ENCODE assay signal across 16 cellular contexts in genomic region chr15:93070901-93071300, GRCh38. TPM values are rescaled to one million over a fixed set of nuclear protein-coding genes. Genes with fewer than 3 reads are reported as not detected.
DNase-seq lines count a peak whose midpoint lies in the region; ATAC-seq, FAIRE-seq and TF ChIP-seq lines count a peak whose summit lies in the region.
"Had no signal": no experiment of that assay in that cellular context is flagged by ENCODE, and none has a peak within 500 bp of the region (broad histone marks: within the 10 kb centered on the region; RNA-seq: fewer than 3 reads in every experiment).

No MANE protein-coding gene starts in this region.

- no peak overlapping the region for H3K4me3 ChIP-seq in Caco-2 (ENCODE audit: low read depth, low read length)
- no peak overlapping the region for H3K4me3 ChIP-seq in astrocyte (ENCODE audit: insufficient read depth, low read depth, low read length)
- peak overlapping the region; percentile 94 for H3K4me3 ChIP-seq in iPS-18c (ENCODE audit: insufficient read depth, low read depth, low read length)
- H3K4me3 ChIP-seq in rectal smooth muscle tissue (ENCODE audit: low read length), result peak overlapping the region; percentile 79
- H3K4me3 ChIP-seq in naive thymus-derived CD4-positive, alpha-beta T cell (ENCODE audit: low read length), result no peak overlapping the region

- no peak overlapping the region for H2AFZ ChIP-seq in astrocyte (ENCODE audit: low read depth, low read length)

- TF ChIP-seq CTCF in Caco-2 (IDR thresholded peaks at IDR 0.05; ENCODE audit: insufficient read depth in 1 of 2, low read depth in 1 of 2, low read length in 1 of 2, severe bottlenecking in 1 of 2, unreplicated experiment in 1 of 2) (no peak), astrocyte (IDR thresholded peaks at IDR 0.05; ENCODE audit: insufficient read depth, low read depth, low read length) (no peak)

- H3K36me3 ChIP-seq in Caco-2 (ENCODE audit: control insufficient read depth, insufficient read depth, low read length) (no peaks in the 10 kb centered on the region), astrocyte (ENCODE audit: insufficient read depth, low read length) (no peaks in the 10 kb centered on the region), rectal smooth muscle tissue (ENCODE audit: control insufficient read depth, insufficient read depth, low read length) (no peaks in the 10 kb centered on the region)
- no peaks in the 10 kb centered on the region for H3K36me3 ChIP-seq in naive thymus-derived CD4-positive, alpha-beta T cell (ENCODE audit: control insufficient read depth in 2 of 3, insufficient read depth in 3 of 3, low read length in 3 of 3)

- no TSS peak for BruUV-seq in Caco-2 (replicated peaks; lab: Mats Ljungman, UMichigan)

- H3K9ac ChIP-seq in astrocyte (ENCODE audit: low read length) (no peak overlapping the region), rectal smooth muscle tissue (ENCODE audit: low read length) (peak overlapping the region; percentile 17)

- no peak for FAIRE-seq in astrocyte (lab: Jason Lieb, UNC)
- FAIRE-seq: kidney had no signal

- POLR2A ChIA-PET in Caco-2 (lab: Charles Lee), result no interaction called here
- POLR2A ChIA-PET in naive thymus-derived CD4-positive, alpha-beta T cell (lab: Charles Lee), result no interaction called here

- H3K27ac Mint-ChIP-seq in Caco-2 (ENCODE audit: unreplicated experiment) (no peak overlapping the region), astrocyte (ENCODE audit: unreplicated experiment) (no peak overlapping the region)
- H3K27ac Mint-ChIP-seq in naive thymus-derived CD4-positive, alpha-beta T cell, result no peak overlapping the region
- H3K27ac Mint-ChIP-seq: activated CD8-positive, alpha-beta memory T cell treated with anti-CD3 and anti-CD28 coated beads, Interleukin-2, amount 10 ng/mL, durations not matched to agents 7 days and 5 days; activated naive CD4-positive, alpha-beta T cell treated with anti-CD3 and anti-CD28 coated beads, Interleukin-2, amount 10 ng/mL, durations not matched to agents 7 days and 5 days had no signal

- H3K9me3 ChIP-seq in Caco-2 (no peaks in the 10 kb centered on the region), astrocyte (ENCODE audit: insufficient read depth, low read depth, low read length) (no peaks in the 10 kb centered on the region), iPS-18c (ENCODE audit: control insufficient read depth, insufficient read depth, low read length) (peaks cover 3% of the 10 kb centered on the region)
- H3K9me3 ChIP-seq in naive thymus-derived CD4-positive, alpha-beta T cell (ENCODE audit: control insufficient read depth in 2 of 3, low read length in 3 of 3), result no peaks in the 10 kb centered on the region

- DNase-seq in Caco-2, result no peak
- DNase-seq in astrocyte (ENCODE audit: low read depth), result no peak
- no peak for DNase-seq in naive thymus-derived CD4-positive, alpha-beta T cell
- DNase-seq in NCI-H69 (lab: John Stamatoyannopoulos, UW), result no peak
- DNase-seq in mucosa of gallbladder (ENCODE audit: low spot score), result no peak
- DNase-seq: activated CD8-positive, alpha-beta memory T cell treated with anti-CD3 and anti-CD28 coated beads, Interleukin-2, amount 10 ng/mL, durations not matched to agents 7 days and 5 days; activated naive CD4-positive, alpha-beta T cell treated with anti-CD3 and anti-CD28 coated beads, Interleukin-2, amount 10 ng/mL, durations not matched to agents 7 days and 5 days; AML-193; kidney; NCI-H2081 treated with DMSO at 0.1 percent for 48 hours; stimulated activated CD8-positive, alpha-beta memory T cell treated with anti-CD3 and anti-CD28 coated beads, Interleukin-4, amount 100 ng/mL, for 48 hours had no signal

- H3K27me3 ChIP-seq in Caco-2 (replicated peaks; ENCODE audit: control insufficient read depth, insufficient read depth, low read length) (no peaks in the 10 kb centered on the region), astrocyte (ENCODE audit: insufficient read depth, low read length) (peaks cover 75% of the 10 kb centered on the region), rectal smooth muscle tissue (ENCODE audit: control insufficient read depth, insufficient read depth, low read length) (peaks cover 4% of the 10 kb centered on the region)
- H3K27me3 ChIP-seq in naive thymus-derived CD4-positive, alpha-beta T cell (ENCODE audit: control insufficient read depth in 2 of 2, insufficient read depth in 2 of 2, low read length in 2 of 2), result peaks cover 0 to 6% of the 10 kb centered on the region in 2 donors

- no peaks in the 10 kb centered on the region for H4K20me1 ChIP-seq in astrocyte (ENCODE audit: insufficient read depth, low read length)

- H3K4me3 Mint-ChIP-seq in Caco-2 (ENCODE audit: unreplicated experiment) (peak overlapping the region; percentile 95), astrocyte (ENCODE audit: unreplicated experiment) (peak overlapping the region; percentile 98)
- no peak overlapping the region for H3K4me3 Mint-ChIP-seq in naive thymus-derived CD4-positive, alpha-beta T cell
- H3K4me3 Mint-ChIP-seq: activated CD8-positive, alpha-beta memory T cell treated with anti-CD3 and anti-CD28 coated beads, Interleukin-2, amount 10 ng/mL, durations not matched to agents 7 days and 5 days; activated naive CD4-positive, alpha-beta T cell treated with anti-CD3 and anti-CD28 coated beads, Interleukin-2, amount 10 ng/mL, durations not matched to agents 7 days and 5 days had no signal

- CTCF ChIA-PET in Caco-2 (lab: Charles Lee), result interaction anchor here (1.6 kb wide), 1 partner anchor 17 kb away, joined by 6 read pairs; no protein-coding TSS in a partner anchor
- CTCF ChIA-PET in naive thymus-derived CD4-positive, alpha-beta T cell (lab: Charles Lee), result no interaction called here

- no peak overlapping the region for H3K4me2 ChIP-seq in astrocyte (ENCODE audit: low read length)

- peaks cover 19% of the 10 kb centered on the region for H3K4me1 Mint-ChIP-seq in Caco-2 (ENCODE audit: low read depth, unreplicated experiment)
- H3K4me1 Mint-ChIP-seq in astrocyte (ENCODE audit: low read depth, unreplicated experiment), result peaks cover 9% of the 10 kb centered on the region
- peaks cover 7 to 20% (median 15%) of the 10 kb centered on the region in 7 donors for H3K4me1 Mint-ChIP-seq in naive thymus-derived CD4-positive, alpha-beta T cell

- intact Hi-C loops in Caco-2 (cut with micrococcal nuclease; ENCODE audit: unreplicated experiment), result no loop called here
- intact Hi-C loops in naive thymus-derived CD4-positive, alpha-beta T cell (cut with micrococcal nuclease), result no loop called here

- H3K79me2 ChIP-seq in astrocyte (ENCODE audit: insufficient read depth, low read length), result no peaks in the 10 kb centered on the region

- no peak for ATAC-seq in naive thymus-derived CD4-positive, alpha-beta T cell
- ATAC-seq in HG03342 (IDR thresholded peaks at IDR 0.05; ENCODE audit: unreplicated experiment), result no peak
- ATAC-seq: activated CD8-positive, alpha-beta memory T cell treated with anti-CD3 and anti-CD28 coated beads, Interleukin-2, amount 10 ng/mL, durations not matched to agents 7 days and 5 days had no signal

- H3K9me3 Mint-ChIP-seq in Caco-2 (ENCODE audit: unreplicated experiment), result no peaks in the 10 kb centered on the region
- no peaks in the 10 kb centered on the region for H3K9me3 Mint-ChIP-seq in astrocyte (ENCODE audit: unreplicated experiment)
- peaks cover 0 to 1% (median 0%) of the 10 kb centered on the region in 11 donors for H3K9me3 Mint-ChIP-seq in naive thymus-derived CD4-positive, alpha-beta T cell
- H3K9me3 Mint-ChIP-seq: activated naive CD4-positive, alpha-beta T cell treated with anti-CD3 and anti-CD28 coated beads, Interleukin-2, amount 10 ng/mL, durations not matched to agents 7 days and 5 days had no signal

- H3K36me3 Mint-ChIP-seq in Caco-2 (ENCODE audit: insufficient read depth, unreplicated experiment), result peaks cover 9% of the 10 kb centered on the region
- H3K36me3 Mint-ChIP-seq in astrocyte (ENCODE audit: low read depth, unreplicated experiment), result peaks cover 2% of the 10 kb centered on the region
- H3K36me3 Mint-ChIP-seq in naive thymus-derived CD4-positive, alpha-beta T cell, result no peaks in the 10 kb centered on the region
- H3K36me3 Mint-ChIP-seq: activated CD8-positive, alpha-beta memory T cell treated with anti-CD3 and anti-CD28 coated beads, Interleukin-2, amount 10 ng/mL, durations not matched to agents 7 days and 5 days had no signal

- H3K27me3 Mint-ChIP-seq in Caco-2 (ENCODE audit: insufficient read depth, unreplicated experiment) (peaks cover 9% of the 10 kb centered on the region), astrocyte (ENCODE audit: low read depth, unreplicated experiment) (peaks cover 2% of the 10 kb centered on the region)
- peaks cover 43 to 63% (median 53%) of the 10 kb centered on the region in 5 donors for H3K27me3 Mint-ChIP-seq in naive thymus-derived CD4-positive, alpha-beta T cell

- H3K27ac ChIP-seq in astrocyte (ENCODE audit: low read depth, low read length) (no peak overlapping the region), rectal smooth muscle tissue (ENCODE audit: low read depth, low read length) (peak overlapping the region; percentile 97)
- no peak overlapping the region for H3K27ac ChIP-seq in naive thymus-derived CD4-positive, alpha-beta T cell (ENCODE audit: low read depth, low read length)

- H3K4me1 ChIP-seq in Caco-2, result no peaks in the 10 kb centered on the region
- peaks cover 15% of the 10 kb centered on the region for H3K4me1 ChIP-seq in astrocyte (ENCODE audit: insufficient read depth, low read length)
- peaks cover 27% of the 10 kb centered on the region for H3K4me1 ChIP-seq in rectal smooth muscle tissue (ENCODE audit: control insufficient read depth, insufficient read depth, low read length)
- H3K4me1 ChIP-seq in naive thymus-derived CD4-positive, alpha-beta T cell (ENCODE audit: control insufficient read depth in 2 of 2, insufficient read depth in 2 of 2, low read length in 2 of 2), result no peaks in the 10 kb centered on the region

RNA-seq across cellular contexts. Expression of gene RGMA, which starts 18.1 kb away (rescaled TPM):
- total RNA-seq in Caco-2 (2022), result 4.4 and 4.5 TPM in 2 replicates
- total RNA-seq in astrocyte, result 5.7 and 6.2 TPM in 2 replicates
- 1 to 10 TPM in 1 of 5 experiments, not detected in 4; 1.1 TPM for total RNA-seq in naive thymus-derived CD4-positive, alpha-beta T cell
- polyA plus RNA-seq in naive thymus-derived CD4-positive, alpha-beta T cell, result not detected
- 17.5 TPM for total RNA-seq in mucosa of gallbladder
- total RNA-seq: Daoy, M059J had no signal

Comparison
In these comparisons a context has a peak if more than half of its experiments do, and no peak if none do; other contexts are left out.
1. H3K4me3 ChIP-seq: peak in iPS-18c (single experiment) and rectal smooth muscle tissue (single experiment); none in Caco-2 (single experiment), astrocyte (single experiment) and naive thymus-derived CD4-positive, alpha-beta T cell (single experiment).
2. H3K4me3 Mint-ChIP-seq: peak in Caco-2 (single experiment) and astrocyte (single experiment); none in naive thymus-derived CD4-positive, alpha-beta T cell (0 of 10).